Comparison of ENCODE assay signal across 10 cellular contexts in genomic region chr13:51523082-51523518, GRCh38.
A peak's percentile ranks its signal among the peaks of the same experiment; 100 is the strongest.
DNase-seq lines count a peak whose midpoint lies in the region; ATAC-seq, FAIRE-seq and TF ChIP-seq lines count a peak whose summit lies in the region.
"Had no signal": no experiment of that assay in that cellular context is flagged by ENCODE, and none has a peak within 500 bp of the region (broad histone marks: within the 10 kb centered on the region; RNA-seq: fewer than 3 reads in every experiment).

No MANE protein-coding gene starts in this region.

- H3K4me1 ChIP-seq in parathyroid adenoma (peaks cover 11% of the 10 kb centered on the region), small intestine (ENCODE audit: control insufficient read depth in 2 of 2, insufficient read depth in 1 of 2, low read depth in 1 of 2, low read length in 1 of 2) (no peaks in the 10 kb centered on the region), right atrium auricular region (no peaks in the 10 kb centered on the region)

- H3K36me3 ChIP-seq in bronchial epithelial cell (ENCODE audit: control insufficient read depth, insufficient read depth, low read length) (no peaks in the 10 kb centered on the region), parathyroid adenoma (ENCODE audit: control insufficient read depth, insufficient read depth, low read length) (no peaks in the 10 kb centered on the region), small intestine (ENCODE audit: control insufficient read depth in 2 of 2, insufficient read depth in 2 of 2, low read length in 2 of 2) (no peaks in the 10 kb centered on the region), right atrium auricular region (no peaks in the 10 kb centered on the region)
- H3K36me3 ChIP-seq: cardiac muscle cell, upper lobe of left lung had no signal

- no peak overlapping the region for H3K4me2 ChIP-seq in parathyroid adenoma (ENCODE audit: low read length)

- in situ Hi-C loops in SK-MEL-5 (cut with HindIII; ENCODE audit: low pct_unique_long_range_greater_than_20kb, low sequenced_read_pairs) = no loop called here

- DNase-seq in GDM1 (lab: John Stamatoyannopoulos, UW) = peak; percentile 93
- DNase-seq in SK-MEL-5 (ENCODE audit: low read depth, low spot score) = peak; percentile 11
- DNase-seq in bronchial epithelial cell (ENCODE audit: low read depth) = peak; percentile 71
- DNase-seq in activated CD8-positive, alpha-beta memory T cell treated with anti-CD3 and anti-CD28 coated beads for 24 hours = no peak
- DNase-seq in small intestine = no peak
- DNase-seq in right atrium auricular region (ENCODE audit: low spot score) = no peak

- H3K9ac ChIP-seq in parathyroid adenoma = no peak overlapping the region

- WGBS in small intestine, 3 donors = 43 to 53% (median 53%) methylated on average over 4 of the region's 4 CpGs

- no peak for FAIRE-seq in bronchial epithelial cell (lab: Jason Lieb, UNC)
- FAIRE-seq in small intestine (lab: Jason Lieb, UNC) = no peak

- H3K9me3 ChIP-seq in parathyroid adenoma (ENCODE audit: control insufficient read depth, low read length) (no peaks in the 10 kb centered on the region), small intestine (ENCODE audit: control insufficient read depth, low read depth) (no peaks in the 10 kb centered on the region), right atrium auricular region (no peaks in the 10 kb centered on the region)
- H3K9me3 ChIP-seq: upper lobe of left lung had no signal

- no peak overlapping the region for H3K4me3 ChIP-seq in bronchial epithelial cell (ENCODE audit: low read depth, low read length)
- no peak overlapping the region for H3K4me3 ChIP-seq in parathyroid adenoma (ENCODE audit: low read depth, low read length)
- H3K4me3 ChIP-seq in small intestine (ENCODE audit: low read depth in 1 of 2, low read length in 2 of 2) = no peak overlapping the region
- no peak overlapping the region for H3K4me3 ChIP-seq in right atrium auricular region
- H3K4me3 ChIP-seq: cardiac muscle cell, upper lobe of left lung had no signal

- no peak for TF ChIP-seq CTCF in bronchial epithelial cell (IDR thresholded peaks at IDR 0.05; ENCODE audit: insufficient read depth, low read length, severe bottlenecking)
- no peak for TF ChIP-seq CTCF in parathyroid adenoma (IDR thresholded peaks at IDR 0.05)
- TF ChIP-seq CTCF in right atrium auricular region (IDR thresholded peaks at IDR 0.05) = no peak

- ATAC-seq in GM19351 (IDR thresholded peaks at IDR 0.05; ENCODE audit: unreplicated experiment) = no peak

- no peaks in the 10 kb centered on the region for H3K79me2 ChIP-seq in parathyroid adenoma

- H2AFZ ChIP-seq in parathyroid adenoma = peak overlapping the region; percentile 68

- H3K27me3 ChIP-seq in bronchial epithelial cell (ENCODE audit: control insufficient read depth, insufficient read depth, low read length) = no peaks in the 10 kb centered on the region
- no peaks in the 10 kb centered on the region for H3K27me3 ChIP-seq in parathyroid adenoma (ENCODE audit: control insufficient read depth, insufficient read depth, low read length)
- H3K27me3 ChIP-seq in small intestine (ENCODE audit: control insufficient read depth in 2 of 2, insufficient read depth in 2 of 2, low read length in 2 of 2) = no peaks in the 10 kb centered on the region
- H3K27me3 ChIP-seq in right atrium auricular region = no peaks in the 10 kb centered on the region
- H3K27me3 ChIP-seq: cardiac muscle cell, upper lobe of left lung had no signal

- H3K27ac ChIP-seq in parathyroid adenoma (peak overlapping the region; percentile 53), small intestine (ENCODE audit: low read depth in 1 of 2, low read length in 1 of 2) (no peak overlapping the region), right atrium auricular region (no peak overlapping the region)
- H3K27ac ChIP-seq: cardiac muscle cell, upper lobe of left lung had no signal

Comparison
In these comparisons a context has a peak if more than half of its experiments do, and no peak if none do; other contexts are left out.
1. DNase-seq: peak in GDM1 (single experiment), SK-MEL-5 (single experiment) and bronchial epithelial cell (single experiment); none in activated CD8-positive, alpha-beta memory T cell treated with anti-CD3 and anti-CD28 coated beads for 24 hours (single experiment), small intestine (single experiment) and right atrium auricular region (single experiment).